Comparison of ENCODE assay signal across 13 cellular contexts in genomic region chr12:44021471-44021971, GRCh38.
DNase-seq lines count a peak whose midpoint lies in the region; ATAC-seq and TF ChIP-seq lines count a peak whose summit lies in the region.
"Had no signal": no experiment of that assay in that cellular context is flagged by ENCODE, and none has a peak within 500 bp of the region (broad histone marks: within the 10 kb centered on the region; RNA-seq: fewer than 3 reads in every experiment).

No MANE protein-coding gene starts in this region.

- H3K9me3 Mint-ChIP-seq in CD4-positive, alpha-beta memory T cell = peaks cover 0 to 7% (median 0%) of the 10 kb centered on the region in 8 donors
- H3K9me3 Mint-ChIP-seq in activated CD4-positive, alpha-beta T cell treated with anti-CD3 and anti-CD28 coated beads, Interleukin-2, amount 10 ng/mL, durations not matched to agents 7 days and 5 days = peaks cover 4% of the 10 kb centered on the region
- H3K9me3 Mint-ChIP-seq: T-helper 1 cell treated with Interleukin-12 subunit alpha and Interleukin-12 subunit beta and Interleukin-4 antibody, amounts not matched to agents 30 μg/mL and 1 μg/mL, for 36 hours had no signal

- no peaks in the 10 kb centered on the region for H3K36me3 ChIP-seq in CD4-positive, alpha-beta memory T cell (ENCODE audit: insufficient read depth, low read length)
- H3K36me3 ChIP-seq in uterus = no peaks in the 10 kb centered on the region
- H3K36me3 ChIP-seq: cardiac muscle cell, gastrocnemius medialis, left lung had no signal

- POLR2A ChIA-PET in CD4-positive, alpha-beta memory T cell (lab: Charles Lee; ENCODE audit: partially characterized antibody) = no interaction called here
- POLR2A ChIA-PET in activated CD4-positive, alpha-beta T cell treated with anti-CD3 and anti-CD28 coated beads, Interleukin-2, amount 10 ng/mL, durations not matched to agents 7 days and 5 days (lab: Charles Lee) = no interaction called here

- H3K27me3 Mint-ChIP-seq in CD4-positive, alpha-beta memory T cell = no peaks in the 10 kb centered on the region
- no peaks in the 10 kb centered on the region for H3K27me3 Mint-ChIP-seq in activated CD4-positive, alpha-beta T cell treated with anti-CD3 and anti-CD28 coated beads, Interleukin-2, amount 10 ng/mL, durations not matched to agents 7 days and 5 days

- peaks cover 0 to 7% of the 10 kb centered on the region in 2 donors for H3K36me3 Mint-ChIP-seq in CD4-positive, alpha-beta memory T cell
- no peaks in the 10 kb centered on the region for H3K36me3 Mint-ChIP-seq in activated CD4-positive, alpha-beta T cell treated with anti-CD3 and anti-CD28 coated beads, Interleukin-2, amount 10 ng/mL, durations not matched to agents 7 days and 5 days (ENCODE audit: low read depth)

- H3K4me3 ChIP-seq in CD4-positive, alpha-beta memory T cell (ENCODE audit: low read length in 2 of 2) = no peak overlapping the region
- H3K4me3 ChIP-seq in uterus = no peak overlapping the region
- H3K4me3 ChIP-seq: cardiac muscle cell, gastrocnemius medialis, left lung had no signal

- H3K9me3 ChIP-seq in CD4-positive, alpha-beta memory T cell (ENCODE audit: control insufficient read depth in 1 of 2, low read length in 2 of 2) = no peaks in the 10 kb centered on the region
- no peaks in the 10 kb centered on the region for H3K9me3 ChIP-seq in uterus
- H3K9me3 ChIP-seq: gastrocnemius medialis had no signal

- no peak overlapping the region for H3K27ac ChIP-seq in CD4-positive, alpha-beta memory T cell (ENCODE audit: low read depth, low read length)
- no peak overlapping the region for H3K27ac ChIP-seq in uterus
- H3K27ac ChIP-seq: cardiac muscle cell, gastrocnemius medialis, left lung had no signal

- CTCF ChIA-PET in CD4-positive, alpha-beta memory T cell (lab: Charles Lee; ENCODE audit: partially characterized antibody) = no interaction called here
- CTCF ChIA-PET in activated CD4-positive, alpha-beta T cell treated with anti-CD3 and anti-CD28 coated beads, Interleukin-2, amount 10 ng/mL, durations not matched to agents 7 days and 5 days (lab: Charles Lee) = no interaction called here

- no peaks in the 10 kb centered on the region for H3K4me1 ChIP-seq in CD4-positive, alpha-beta memory T cell (ENCODE audit: insufficient read depth, low read length)
- H3K4me1 ChIP-seq in uterus = no peaks in the 10 kb centered on the region
- H3K4me1 ChIP-seq: gastrocnemius medialis, left lung had no signal

- DNase-seq in myocyte (ENCODE audit: low read depth) (peak; percentile 61), uterus (no peak), left lobe of liver (ENCODE audit: low spot score) (no peak)
- no peak for DNase-seq in CD4-positive, alpha-beta memory T cell
- no peak for DNase-seq in activated CD4-positive, alpha-beta T cell treated with anti-CD3 and anti-CD28 coated beads, Interleukin-2, amount 10 ng/mL, durations not matched to agents 7 days and 5 days
- DNase-seq: gastrocnemius medialis, left lung, NCI-H526 had no signal

- H3K4me1 Mint-ChIP-seq in CD4-positive, alpha-beta memory T cell = no peaks in the 10 kb centered on the region
- no peaks in the 10 kb centered on the region for H3K4me1 Mint-ChIP-seq in activated CD4-positive, alpha-beta T cell treated with anti-CD3 and anti-CD28 coated beads, Interleukin-2, amount 10 ng/mL, durations not matched to agents 7 days and 5 days

- no peak for TF ChIP-seq POLR2A in uterus (IDR thresholded peaks at IDR 0.05)

- no peaks in the 10 kb centered on the region for H3K27me3 ChIP-seq in CD4-positive, alpha-beta memory T cell (ENCODE audit: insufficient read depth, low read length)
- no peaks in the 10 kb centered on the region for H3K27me3 ChIP-seq in uterus
- H3K27me3 ChIP-seq: cardiac muscle cell, gastrocnemius medialis, left lung had no signal

- no peak overlapping the region for H3K27ac Mint-ChIP-seq in CD4-positive, alpha-beta memory T cell
- no peak overlapping the region for H3K27ac Mint-ChIP-seq in activated CD4-positive, alpha-beta T cell treated with anti-CD3 and anti-CD28 coated beads, Interleukin-2, amount 10 ng/mL, durations not matched to agents 7 days and 5 days
- H3K27ac Mint-ChIP-seq: T-helper 1 cell treated with Interleukin-12 subunit alpha and Interleukin-12 subunit beta and Interleukin-4 antibody, amounts not matched to agents 30 μg/mL and 1 μg/mL, for 36 hours had no signal

- H3K4me3 Mint-ChIP-seq in CD4-positive, alpha-beta memory T cell = no peak overlapping the region
- no peak overlapping the region for H3K4me3 Mint-ChIP-seq in activated CD4-positive, alpha-beta T cell treated with anti-CD3 and anti-CD28 coated beads, Interleukin-2, amount 10 ng/mL, durations not matched to agents 7 days and 5 days
- H3K4me3 Mint-ChIP-seq: T-helper 1 cell treated with Interleukin-12 subunit alpha and Interleukin-12 subunit beta and Interleukin-4 antibody, amounts not matched to agents 30 μg/mL and 1 μg/mL, for 36 hours had no signal

- TF ChIP-seq CTCF in uterus (IDR thresholded peaks at IDR 0.05) = no peak

- ATAC-seq in GM18873 (IDR thresholded peaks at IDR 0.05; ENCODE audit: low FRiP score, unreplicated experiment) (peak; percentile 88), GM21737 (IDR thresholded peaks at IDR 0.05; ENCODE audit: unreplicated experiment) (peak; percentile 71), HG03354 (IDR thresholded peaks at IDR 0.05; ENCODE audit: poor library complexity, severe bottlenecking, unreplicated experiment) (peak; percentile 75), left lobe of liver (no peak)
- ATAC-seq: gastrocnemius medialis, left lung had no signal

- intact Hi-C loops in CD4-positive, alpha-beta memory T cell (cut with micrococcal nuclease) = no loop called here
- intact Hi-C loops in uterus (cut with DNase I; ENCODE audit: low total_unique reads) = no loop called here
